28 cellular contexts compared by ENCODE assay signal in the genomic region with DNA sequence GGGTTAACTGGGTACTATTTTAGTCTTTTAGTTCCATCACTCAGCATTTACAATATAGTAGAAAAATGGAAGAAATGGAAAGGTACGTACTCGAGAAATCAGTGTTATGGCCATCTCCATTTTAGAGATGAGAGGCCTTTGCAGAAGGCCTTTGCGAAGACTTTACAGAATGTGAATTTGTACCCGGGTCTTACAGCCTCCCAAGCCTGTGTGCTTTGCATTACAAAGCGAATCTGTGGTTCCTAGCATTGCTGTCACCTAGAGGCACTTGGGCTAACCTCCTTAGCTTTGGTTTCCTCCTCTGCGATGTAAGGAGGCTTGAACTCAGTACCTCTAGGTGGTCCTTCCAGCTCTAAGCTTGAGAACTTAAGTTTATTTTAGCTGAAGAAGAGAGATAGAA.
"Had no signal": no experiment of that assay in that cellular context is flagged by ENCODE, and none has a peak within 500 bp of the region (broad histone marks: within the 10 kb centered on the region; RNA-seq: fewer than 3 reads in every experiment).

No MANE protein-coding gene starts in this region.

- H3K4me3 Mint-ChIP-seq: activated CD4-positive, alpha-beta memory T cell treated with anti-CD3 and anti-CD28 coated beads, Interleukin-2, amount 10 ng/mL, durations not matched to agents 7 days and 5 days; activated naive CD8-positive, alpha-beta T cell treated with anti-CD3 and anti-CD28 coated beads, Interleukin-2, amount 10 ng/mL, durations not matched to agents 7 days and 5 days; activated T-cell treated with anti-CD3 and anti-CD28 coated beads, Interleukin-2, amount 50 U/mL, for 24 hours; activated T-helper 17 cell treated with anti-CD3 and anti-CD28 coated beads, Interleukin-2, amount 50 U/mL, for 72 hours; brain; natural killer cell; neural progenitor cell; T-helper 2 cell treated with Interferon-gamma antibody and Interleukin-4, amounts not matched to agents 5 μg/mL and 100 μg/mL, for 36 hours had no signal

- H3K36me3 ChIP-seq: ascending aorta, cardiac muscle cell, colonic mucosa, gastrocnemius medialis, lower lobe of right lung, neural progenitor cell, tibial nerve had no signal

- DNase-seq: activated CD4-positive, alpha-beta memory T cell treated with anti-CD3 and anti-CD28 coated beads, Interleukin-2, amount 10 ng/mL, durations not matched to agents 7 days and 5 days; activated CD4-positive, alpha-beta T cell treated with anti-CD3 and anti-CD28 coated beads for 4 hours; activated CD4-positive, CD25-positive, alpha-beta regulatory T cell; activated CD8-positive, alpha-beta memory T cell treated with anti-CD3 and anti-CD28 coated beads, Interleukin-2, amount 50 U/mL, for 48 hours; activated naive CD8-positive, alpha-beta T cell treated with anti-CD3 and anti-CD28 coated beads, Interleukin-2, amount 10 ng/mL, durations not matched to agents 7 days and 5 days; activated T-cell treated with anti-CD3 and anti-CD28 coated beads, Interleukin-2, amount 50 U/mL, for 24 hours; cerebellar nuclear complex; colonic mucosa; effector CD8-positive, alpha-beta T cell; gastrocnemius medialis; glutamatergic neuron; lower lobe of right lung; mesenchymal stem cell; natural killer cell; occipital lobe; right cardiac atrium; spleen; stimulated activated naive CD4-positive, alpha-beta T cell treated with Interleukin-2 at 50 U/mL for 16 hours; T-helper 1 cell had no signal

- H3K27ac Mint-ChIP-seq: activated CD4-positive, alpha-beta memory T cell treated with anti-CD3 and anti-CD28 coated beads, Interleukin-2, amount 10 ng/mL, durations not matched to agents 7 days and 5 days; activated naive CD8-positive, alpha-beta T cell treated with anti-CD3 and anti-CD28 coated beads, Interleukin-2, amount 10 ng/mL, durations not matched to agents 7 days and 5 days; activated T-helper 17 cell treated with anti-CD3 and anti-CD28 coated beads, Interleukin-2, amount 50 U/mL, for 72 hours; natural killer cell; neural progenitor cell; T-helper 2 cell treated with Interferon-gamma antibody and Interleukin-4, amounts not matched to agents 5 μg/mL and 100 μg/mL, for 36 hours had no signal

- H3K4me1 ChIP-seq: ascending aorta, colonic mucosa had no signal

- H3K9me3 Mint-ChIP-seq: activated CD4-positive, alpha-beta memory T cell treated with anti-CD3 and anti-CD28 coated beads, Interleukin-2, amount 10 ng/mL, durations not matched to agents 7 days and 5 days; activated naive CD8-positive, alpha-beta T cell treated with anti-CD3 and anti-CD28 coated beads, Interleukin-2, amount 10 ng/mL, durations not matched to agents 7 days and 5 days; activated T-cell treated with anti-CD3 and anti-CD28 coated beads, Interleukin-2, amount 50 U/mL, for 24 hours; activated T-helper 17 cell treated with anti-CD3 and anti-CD28 coated beads, Interleukin-2, amount 50 U/mL, for 72 hours; natural killer cell; T-helper 2 cell treated with Interferon-gamma antibody and Interleukin-4, amounts not matched to agents 5 μg/mL and 100 μg/mL, for 36 hours had no signal

- H3K4me1 Mint-ChIP-seq: neural progenitor cell had no signal

- H3K9me3 ChIP-seq: ascending aorta, colonic mucosa, gastrocnemius medialis, lower lobe of right lung, spleen, tibial nerve had no signal

- H3K36me3 Mint-ChIP-seq: natural killer cell had no signal

- H3K27me3 Mint-ChIP-seq: activated CD4-positive, alpha-beta memory T cell treated with anti-CD3 and anti-CD28 coated beads, Interleukin-2, amount 10 ng/mL, durations not matched to agents 7 days and 5 days; activated naive CD8-positive, alpha-beta T cell treated with anti-CD3 and anti-CD28 coated beads, Interleukin-2, amount 10 ng/mL, durations not matched to agents 7 days and 5 days; activated T-cell treated with anti-CD3 and anti-CD28 coated beads, Interleukin-2, amount 50 U/mL, for 24 hours; activated T-helper 17 cell treated with anti-CD3 and anti-CD28 coated beads, Interleukin-2, amount 50 U/mL, for 72 hours; brain had no signal

- H3K4me3 ChIP-seq: ascending aorta, cardiac muscle cell, colonic mucosa, gastrocnemius medialis, lower lobe of right lung, neural progenitor cell, spleen, tibial nerve had no signal

- ATAC-seq: activated T-helper 17 cell treated with anti-CD3 and anti-CD28 coated beads, Interleukin-2, amount 50 U/mL, for 72 hours; gastrocnemius medialis; left lobe of liver; lower lobe of right lung; natural killer cell; right cardiac atrium had no signal

- H3K27me3 ChIP-seq: ascending aorta, cardiac muscle cell, colonic mucosa, gastrocnemius medialis, neural progenitor cell, spleen, tibial nerve had no signal

- H3K27ac ChIP-seq: ascending aorta, cardiac muscle cell, colonic mucosa, gastrocnemius medialis, lower lobe of right lung, neural progenitor cell, parathyroid adenoma, tibial nerve had no signal
